35 cellular contexts compared by ENCODE assay signal in the genomic region with DNA sequence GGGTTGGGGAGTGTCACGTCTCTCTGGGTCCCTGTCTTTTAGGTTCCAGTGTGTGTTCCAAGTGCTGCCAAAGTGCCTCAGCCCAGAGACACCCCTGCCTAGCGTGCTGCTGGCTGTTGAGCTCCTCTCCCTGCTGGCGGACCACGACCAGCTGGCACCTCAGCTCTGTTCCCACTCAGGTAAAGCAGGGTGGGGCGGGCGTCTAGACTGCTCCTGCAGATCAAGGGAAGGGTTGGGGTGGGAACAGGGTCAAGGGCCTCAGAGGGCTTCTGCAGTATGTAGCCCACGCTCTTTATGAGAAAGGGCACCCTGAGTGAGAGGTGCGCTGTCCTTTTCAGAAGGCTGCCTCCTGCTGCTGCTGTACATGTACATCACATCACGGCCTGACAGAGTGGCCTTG. TPM values are rescaled to one million over a fixed set of nuclear protein-coding genes. Genes with fewer than 3 reads are reported as not detected.
DNase-seq lines count a peak whose midpoint lies in the region; ATAC-seq, FAIRE-seq and TF ChIP-seq lines count a peak whose summit lies in the region.
"Had no signal": no experiment of that assay in that cellular context is flagged by ENCODE, and none has a peak within 500 bp of the region (broad histone marks: within the 10 kb centered on the region; RNA-seq: fewer than 3 reads in every experiment).

No MANE protein-coding gene starts in this region.

- no peak overlapping the region for H3K4ac ChIP-seq in H1 (replicated peaks; ENCODE audit: insufficient read length, low read depth, low read length)

- H3K4me1 ChIP-seq in H1 (replicated peaks in 1 of 4; ENCODE audit: control insufficient read depth in 3 of 4, insufficient read depth in 4 of 4, low read length in 3 of 4) (peaks cover 0 to 21% (median 13%) of the 10 kb centered on the region in 4 experiments; a peak in 5 of 7 replicates), tibial nerve (peaks cover 0 to 34% (median 29%) of the 10 kb centered on the region in 4 donors)

- peak overlapping the region; percentile 47 for H3K27ac Mint-ChIP-seq in CD4-positive, alpha-beta T cell
- peak overlapping the region; percentile 52 for H3K27ac Mint-ChIP-seq in osteocyte (ENCODE audit: unreplicated experiment)
- H3K27ac Mint-ChIP-seq: activated B cell treated with CpG ODN at 0.5 μM for 24 hours, memory B cell, nephron progenitor cell had no signal

- TF ChIP-seq RAD21 in H1 (IDR thresholded peaks at IDR 0.05 in 1 of 2, conservative IDR thresholded peaks at IDR 0.05 in 1 of 2; ENCODE audit: low read depth in 2 of 2, low read length in 2 of 2), result no peak

- H3K36me3 ChIP-seq in H1 (ENCODE audit: control insufficient read depth in 2 of 4, insufficient read depth in 4 of 4, low read length in 3 of 4) (peaks cover 17 to 45% (median 35%) of the 10 kb centered on the region in 4 experiments), tibial nerve (peaks cover 8 to 74% (median 14%) of the 10 kb centered on the region in 3 donors)

- ATAC-seq in CD4-positive, alpha-beta T cell (ENCODE audit: poor library complexity), result no peak
- ATAC-seq: activated CD8-positive, alpha-beta memory T cell treated with anti-CD3 and anti-CD28 coated beads, Interleukin-2, amount 10 ng/mL, durations not matched to agents 7 days and 5 days; activated T-cell treated with anti-CD3 and anti-CD28 coated beads, Interleukin-2, amount 50 U/mL, for 4 hours; HCT116; left cardiac atrium; pancreas had no signal

- no peaks in the 10 kb centered on the region for H3K9me3 ChIP-seq in CD4-positive, alpha-beta T cell (ENCODE audit: control insufficient read depth, low read length)
- H3K9me3 ChIP-seq in H1 (ENCODE audit: insufficient read depth in 2 of 2, low read depth in 1 of 2, low read length in 1 of 2) (no peaks in the 10 kb centered on the region), tibial nerve (no peaks in the 10 kb centered on the region)
- H3K9me3 ChIP-seq: BLaER1 treated with 17β-estradiol and CSF1 and Interleukin-3, amounts not matched to agents 10 nM and 100 nM; pancreas; Peyer's patch; testis; vagina had no signal

- no peaks in the 10 kb centered on the region; the same call in 1 of the 2 replicates for H3K79me1 ChIP-seq in H1 (ENCODE audit: low read depth, low read length)

- CTCF ChIA-PET in CD4-positive, alpha-beta T cell (lab: Charles Lee), result no interaction called here
- CTCF ChIA-PET in H1 (lab: Charles Lee; ENCODE audit: partially characterized antibody), result interaction anchor here (0.9 to 21.5 kb wide), 15 partner anchors 9 to 96 kb away, joined by 3 to 251 read pairs (median 6); partner anchors contain the start of genes ATRIP, PFKFB4 and SHISA5

- H3K4me2 ChIP-seq in H1 (ENCODE audit: insufficient read depth in 1 of 2, low read depth in 2 of 2, low read length in 2 of 2), result no peak overlapping the region
- H3K4me2 ChIP-seq: BLaER1 treated with 17β-estradiol and CSF1 and Interleukin-3, amounts not matched to agents 10 nM and 100 nM had no signal

- H2BK20ac ChIP-seq in H1 (ENCODE audit: low read length), result no peak overlapping the region

- TF ChIP-seq CTCF in 22Rv1 (IDR thresholded peaks at IDR 0.05) (no peak), H1 (IDR thresholded peaks at IDR 0.05; ENCODE audit: control extremely low read depth in 1 of 3, insufficient read depth in 1 of 3, low read depth in 1 of 3, low read length in 3 of 3) (no peak), osteocyte (IDR thresholded peaks at IDR 0.05) (no peak), tibial nerve (IDR thresholded peaks at IDR 0.05) (no peak)
- no peak for TF ChIP-seq CTCF in CD4-positive, alpha-beta T cell (IDR thresholded peaks at IDR 0.05)

- H3K18ac ChIP-seq in H1 (ENCODE audit: extremely low read depth, low read length), result no peak overlapping the region

- H3K23ac ChIP-seq in H1 (ENCODE audit: insufficient read length), result no peak overlapping the region

- H2BK12ac ChIP-seq in H1 (ENCODE audit: low read depth, low read length), result 0 out of 2 replicates have a peak overlapping the region, but pooled peaks have one; percentile 0

- H3K4me3 ChIP-seq in H1 (ENCODE audit: extremely low read depth in 1 of 4, insufficient read depth in 2 of 4, low read depth in 3 of 4, low read length in 4 of 4) (no peak overlapping the region), tibial nerve (no peak overlapping the region)
- H3K4me3 ChIP-seq: BLaER1 treated with 17β-estradiol and CSF1 and Interleukin-3, amounts not matched to agents 10 nM and 100 nM; dorsolateral prefrontal cortex; pancreas; Peyer's patch; testis; vagina had no signal

- no peak overlapping the region for H3K14ac ChIP-seq in H1 (ENCODE audit: insufficient read length)

- 84% methylated on average over 9 of the region's 9 CpGs; no CpG with 5 or more reads in 1 of the 2 experiments for WGBS in H1 (ENCODE audit: extremely low coverage in 1 of 2, insufficient coverage in 1 of 2, insufficient read length in 1 of 2, insufficient replicate concordance in 2 of 2, low coverage in 1 of 2, low lambda C conversion rate in 2 of 2, missing lambda C conversion rate in 1 of 2), 2 experiments
- 73 to 85% methylated on average over 9 of the region's 9 CpGs for WGBS in tibial nerve, 2 donors

- H3K27ac ChIP-seq in 22Rv1 (peak overlapping the region; percentile 99), H1 (ENCODE audit: low read depth, low read length) (no peak overlapping the region; the same call in 1 of the 2 replicates), tibial nerve (peak overlapping the region in 2 of 4 donors; percentile 98)
- no peak overlapping the region for H3K27ac ChIP-seq in CD4-positive, alpha-beta T cell (ENCODE audit: low read depth, low read length)
- H3K27ac ChIP-seq: pancreas, Peyer's patch, testis, vagina had no signal

- H3K27me3 ChIP-seq in CD4-positive, alpha-beta T cell (ENCODE audit: control insufficient read depth, insufficient read depth, low read length), result no peaks in the 10 kb centered on the region
- H3K27me3 ChIP-seq in H1 (replicated peaks in 1 of 4; ENCODE audit: control insufficient read depth in 3 of 4, extremely low read depth in 1 of 4, insufficient read depth in 3 of 4, low read length in 3 of 4) (no peaks in the 10 kb centered on the region), tibial nerve (no peaks in the 10 kb centered on the region)
- H3K27me3 ChIP-seq: BLaER1 treated with 17β-estradiol and CSF1 and Interleukin-3, amounts not matched to agents 10 nM and 100 nM; dorsolateral prefrontal cortex; pancreas; Peyer's patch; testis; vagina had no signal

- no peak overlapping the region for H2BK15ac ChIP-seq in H1 (ENCODE audit: low read length)

- TF ChIP-seq EP300 in H1 (IDR thresholded peaks at IDR 0.05; ENCODE audit: borderline replicate concordance in 1 of 2, low read depth in 2 of 2, low read length in 2 of 2) (no peak), tibial nerve (IDR thresholded peaks at IDR 0.05) (no peak)

- no peak overlapping the region for H3K56ac ChIP-seq in H1 (replicated peaks; ENCODE audit: insufficient read length, low read depth, low read length)

- H4K5ac ChIP-seq in H1 (ENCODE audit: insufficient read length, low read depth, low read length), result no peak overlapping the region

- intact Hi-C loops in CD4-positive, alpha-beta T cell (cut with DNase I, micrococcal nuclease), result loop anchor here in 1 of 2 experiments (2.0 to 10.0 kb wide), 2 partner anchors 17 to 191 kb away; partner anchors contain the start of gene ATRIP

- no peak overlapping the region for H2BK120ac ChIP-seq in H1 (replicated peaks; ENCODE audit: low read depth, low read length)

- no peaks in the 10 kb centered on the region for H3K23me2 ChIP-seq in H1 (ENCODE audit: low read depth, low read length)

- FAIRE-seq in H1 (lab: Jason Lieb, UNC), result no peak
- FAIRE-seq: frontal cortex, pancreas, small intestine had no signal

- H3K9ac ChIP-seq in H1 (replicated peaks in 1 of 4; ENCODE audit: extremely low read depth in 1 of 4, low read depth in 3 of 4, low read length in 3 of 4), result no peak overlapping the region

- POLR2A ChIA-PET in CD4-positive, alpha-beta T cell (lab: Charles Lee), result interaction anchor here (1.1 to 1.4 kb wide), 5 partner anchors 8 to 60 kb away, joined by 3 to 6 read pairs (median 4); partner anchors contain the start of genes ATRIP, CCDC51 and TMA7
- POLR2A ChIA-PET in H1 (lab: Charles Lee; ENCODE audit: partially characterized antibody), result interaction anchor here (0.9 to 8.1 kb wide), 17 partner anchors 12 to 133 kb away, joined by 3 to 83 read pairs (median 5); partner anchors contain the start of genes ATRIP, CCDC51 and TMA7

- peak overlapping the region; percentile 38 for H3K4me3 Mint-ChIP-seq in CD4-positive, alpha-beta T cell
- no peak overlapping the region for H3K4me3 Mint-ChIP-seq in osteocyte (ENCODE audit: unreplicated experiment)
- H3K4me3 Mint-ChIP-seq: activated B cell treated with CpG ODN at 0.5 μM for 24 hours; activated CD4-positive, alpha-beta T cell treated with anti-CD3 and anti-CD28 coated beads, Interleukin-2, amount 10 ng/mL, durations not matched to agents 7 days and 5 days; activated CD8-positive, alpha-beta memory T cell treated with anti-CD3 and anti-CD28 coated beads, Interleukin-2, amount 10 ng/mL, durations not matched to agents 7 days and 5 days; activated T-cell treated with anti-CD3 and anti-CD28 coated beads, Interleukin-2, amount 50 U/mL, for 4 hours; brain; memory B cell; nephron progenitor cell had no signal

- H4K20me1 ChIP-seq in H1 (replicated peaks in 1 of 2; ENCODE audit: control insufficient read depth in 1 of 2, insufficient read depth in 2 of 2, low read length in 2 of 2), result peaks cover 3 to 7% of the 10 kb centered on the region in 2 experiments

- H3K4me1 Mint-ChIP-seq in CD4-positive, alpha-beta T cell (ENCODE audit: low read depth), result peaks cover 40% of the 10 kb centered on the region
- H3K4me1 Mint-ChIP-seq in osteocyte (ENCODE audit: unreplicated experiment), result peaks cover 26% of the 10 kb centered on the region

- H4K8ac ChIP-seq in H1 (ENCODE audit: extremely low read depth, insufficient read depth, low read length), result no peak overlapping the region

- peaks cover 0 to 3% of the 10 kb centered on the region in 2 experiments; a peak in 1 of 4 replicates for H3K79me2 ChIP-seq in H1 (ENCODE audit: control insufficient read depth in 1 of 2, insufficient read depth in 2 of 2, low read length in 2 of 2)

- H3K9me3 Mint-ChIP-seq in CD4-positive, alpha-beta T cell, result no peaks in the 10 kb centered on the region
- no peaks in the 10 kb centered on the region for H3K9me3 Mint-ChIP-seq in osteocyte (ENCODE audit: unreplicated experiment)
- H3K9me3 Mint-ChIP-seq: activated B cell treated with CpG ODN at 0.5 μM for 24 hours; activated CD4-positive, alpha-beta T cell treated with anti-CD3 and anti-CD28 coated beads, Interleukin-2, amount 10 ng/mL, durations not matched to agents 7 days and 5 days; activated T-cell treated with anti-CD3 and anti-CD28 coated beads, Interleukin-2, amount 50 U/mL, for 4 hours; brain; memory B cell; nephron progenitor cell had no signal

- no peak overlapping the region for H2AFZ ChIP-seq in H1 (ENCODE audit: low read length)

- no peak overlapping the region; the same call in 1 of the 2 replicates for H2BK5ac ChIP-seq in H1 (ENCODE audit: low read depth, low read length)

- peaks cover 51% of the 10 kb centered on the region for H3K36me3 Mint-ChIP-seq in CD4-positive, alpha-beta T cell (ENCODE audit: low read depth)
- H3K36me3 Mint-ChIP-seq in osteocyte (ENCODE audit: unreplicated experiment), result peaks cover 15% of the 10 kb centered on the region

- no peaks in the 10 kb centered on the region for H3K27me3 Mint-ChIP-seq in CD4-positive, alpha-beta T cell
- no peaks in the 10 kb centered on the region for H3K27me3 Mint-ChIP-seq in osteocyte (ENCODE audit: unreplicated experiment)
- H3K27me3 Mint-ChIP-seq: activated B cell treated with CpG ODN at 0.5 μM for 24 hours; activated CD4-positive, alpha-beta T cell treated with anti-CD3 and anti-CD28 coated beads, Interleukin-2, amount 10 ng/mL, durations not matched to agents 7 days and 5 days; activated CD8-positive, alpha-beta memory T cell treated with anti-CD3 and anti-CD28 coated beads, Interleukin-2, amount 10 ng/mL, durations not matched to agents 7 days and 5 days; brain; memory B cell had no signal

- DNase-seq in CD4-positive, alpha-beta T cell, result no peak
- no peak for DNase-seq in H1 (ENCODE audit: low read depth in 1 of 2, low spot score in 2 of 2)
- no peak for DNase-seq in osteocyte (ENCODE audit: extremely low spot score, unreplicated experiment)
- no peak for DNase-seq in cortex of kidney (lab: John Stamatoyannopoulos, UW)
- DNase-seq in AML-193 (lab: John Stamatoyannopoulos, UW), result no peak
- no peak for DNase-seq in tibial nerve (ENCODE audit: low spot score in 2 of 2)
- DNase-seq: activated B cell treated with CpG ODN at 0.5 μM for 24 hours; activated CD4-positive, alpha-beta T cell treated with anti-CD3 and anti-CD28 coated beads, Interleukin-2, amount 10 ng/mL, durations not matched to agents 7 days and 5 days; activated CD8-positive, alpha-beta memory T cell treated with anti-CD3 and anti-CD28 coated beads, Interleukin-2, amount 10 ng/mL, durations not matched to agents 7 days and 5 days; activated naive CD4-positive, alpha-beta T cell; activated T-cell treated with anti-CD3 and anti-CD28 coated beads, Interleukin-2, amount 50 U/mL, for 4 hours; Calu3; cerebellar nuclear complex; DMS79 treated with DMSO at 0.1 percent for 48 hours; dorsolateral prefrontal cortex; GDM1; left cardiac atrium; NCI-H146; NCI-H2107; NCI-H446; NCI-H748 treated with DMSO at 0.1 percent for 48 hours; nephron progenitor cell; pancreas; Peyer's patch; SIG-M5; small intestine; stimulated activated naive CD4-positive, alpha-beta T cell treated with Interleukin-2 at 50 U/mL for 16 hours; testis had no signal

- TF ChIP-seq POLR2A in H1 (IDR thresholded peaks at IDR 0.05; ENCODE audit: control extremely low read depth in 1 of 2, low read depth in 2 of 2, low read length in 2 of 2) (no peak), tibial nerve (IDR thresholded peaks at IDR 0.05) (no peak)

- H2AK5ac ChIP-seq in H1 (ENCODE audit: low read depth, low read length), result no peak overlapping the region

- H4K91ac ChIP-seq in H1 (replicated peaks; ENCODE audit: insufficient read length, low read length), result no peak overlapping the region

RNA-seq across cellular contexts. Expression of gene ATRIP, which starts 17.2 kb away (rescaled TPM):
- 10 to 100 TPM in 1 of 2 experiments, 1 to 10 TPM in 1; 8.8 to 10.3 TPM for total RNA-seq in CD4-positive, alpha-beta T cell
- total RNA-seq in H1 (2021; fragmentation: NEBNext Ultra II Directional; extraction: Animal tissue kit (Norgen Biotek cat#: 25700)), result 16.7 and 20.2 TPM in 2 replicates
- 16.6 and 18.5 TPM in 2 replicates for polyA plus RNA-seq in H1 (2011; rRNA removed)
- 15.0 TPM for polyA plus RNA-seq in H1 (2011; cell fraction: cytosol; rRNA removed)
- 36.5 TPM for polyA plus RNA-seq in H1 (2011; cell fraction: nucleus; rRNA removed)
- polyA plus RNA-seq in H1 (2012, experiment 1 of 2), result 12.7 to 14.1 TPM (median 13.8 TPM) in 4 replicates
- polyA plus RNA-seq in H1 (2012, experiment 2 of 2), result 11.0 TPM
- polyA plus RNA-seq in H1 (2013, experiment 1 of 2), result 14.8 TPM
- 12.6 TPM for polyA plus RNA-seq in H1 (2013, experiment 2 of 2)
- 28.6 and 29.3 TPM in 2 replicates for polyA minus RNA-seq in H1 (2011; rRNA and poly(A)+ RNA removed)
- 10.1 TPM for polyA minus RNA-seq in H1 (2011; cell fraction: cytosol; rRNA and poly(A)+ RNA removed)
- polyA minus RNA-seq in H1 (2011; cell fraction: nucleus; rRNA and poly(A)+ RNA removed), result 25.2 TPM
- total RNA-seq in osteocyte (8.5 and 9.3 TPM in 2 replicates), tibial nerve (10 to 100 TPM in 2 of 4 donors, 1 to 10 TPM in 2; 7.5 to 10.5 (median 9.3) TPM)

RNA-seq across cellular contexts. Expression of gene TMA7, which starts 23.6 kb away (rescaled TPM):
- 100 to 1,000 TPM; 289 to 297 TPM for total RNA-seq in CD4-positive, alpha-beta T cell
- total RNA-seq in H1 (2021; fragmentation: NEBNext Ultra II Directional; extraction: Animal tissue kit (Norgen Biotek cat#: 25700)), result 305 and 322 TPM in 2 replicates
- 83.3 and 138 TPM in 2 replicates for polyA plus RNA-seq in H1 (2011; rRNA removed)
- polyA plus RNA-seq in H1 (2011; cell fraction: cytosol; rRNA removed), result 282 TPM
- polyA plus RNA-seq in H1 (2011; cell fraction: nucleus; rRNA removed), result 36.5 TPM
- 470 to 570 TPM (median 490 TPM) in 4 replicates for polyA plus RNA-seq in H1 (2012, experiment 1 of 2)
- polyA plus RNA-seq in H1 (2012, experiment 2 of 2), result 141 TPM
- polyA plus RNA-seq in H1 (2013, experiment 1 of 2), result 965 TPM
- polyA plus RNA-seq in H1 (2013, experiment 2 of 2), result 959 TPM
- polyA minus RNA-seq in H1 (2011; rRNA and poly(A)+ RNA removed), result 8.2 and 9.6 TPM in 2 replicates
- polyA minus RNA-seq in H1 (2011; cell fraction: cytosol; rRNA and poly(A)+ RNA removed), result 42.3 TPM
- polyA minus RNA-seq in H1 (2011; cell fraction: nucleus; rRNA and poly(A)+ RNA removed), result 34.3 TPM
- 186 and 198 TPM in 2 replicates for total RNA-seq in osteocyte
- 100 to 1,000 TPM; 212 to 380 (median 291) TPM for total RNA-seq in tibial nerve

RNA-seq across cellular contexts. Expression of gene CCDC51, which starts 23.8 kb away (rescaled TPM):
- total RNA-seq in CD4-positive, alpha-beta T cell, result 1 to 10 TPM; 5.5 to 5.8 TPM
- 20.3 and 21.3 TPM in 2 replicates for total RNA-seq in H1 (2021; fragmentation: NEBNext Ultra II Directional; extraction: Animal tissue kit (Norgen Biotek cat#: 25700))
- polyA plus RNA-seq in H1 (2011; rRNA removed), result 19.7 and 21.4 TPM in 2 replicates
- polyA plus RNA-seq in H1 (2011; cell fraction: cytosol; rRNA removed), result 26.3 TPM
- polyA plus RNA-seq in H1 (2011; cell fraction: nucleus; rRNA removed), result 18.4 TPM
- polyA plus RNA-seq in H1 (2012, experiment 1 of 2), result 24.1 to 30.2 TPM (median 28.9 TPM) in 4 replicates
- polyA plus RNA-seq in H1 (2012, experiment 2 of 2), result 17.1 TPM
- 16.7 TPM for polyA plus RNA-seq in H1 (2013, experiment 1 of 2)
- 16.9 TPM for polyA plus RNA-seq in H1 (2013, experiment 2 of 2)
- 17.1 and 17.4 TPM in 2 replicates for polyA minus RNA-seq in H1 (2011; rRNA and poly(A)+ RNA removed)
- polyA minus RNA-seq in H1 (2011; cell fraction: cytosol; rRNA and poly(A)+ RNA removed), result 7.3 TPM
- polyA minus RNA-seq in H1 (2011; cell fraction: nucleus; rRNA and poly(A)+ RNA removed), result 7.7 TPM
- total RNA-seq in osteocyte (11.3 and 11.9 TPM in 2 replicates), tibial nerve (10 to 100 TPM; 23.4 to 33.3 (median 29.2) TPM)

RNA-seq across cellular contexts. Expression of gene PLXNB1, which starts 33.8 kb away (rescaled TPM):
- total RNA-seq in CD4-positive, alpha-beta T cell, result 1 to 10 TPM; 1.1 to 2.0 TPM
- total RNA-seq in H1 (2021; fragmentation: NEBNext Ultra II Directional; extraction: Animal tissue kit (Norgen Biotek cat#: 25700)), result 114 and 115 TPM in 2 replicates
- 109 and 149 TPM in 2 replicates for polyA plus RNA-seq in H1 (2011; rRNA removed)
- polyA plus RNA-seq in H1 (2011; cell fraction: cytosol; rRNA removed), result 117 TPM
- polyA plus RNA-seq in H1 (2011; cell fraction: nucleus; rRNA removed), result 1,123 TPM
- 136 to 155 TPM (median 141 TPM) in 4 replicates for polyA plus RNA-seq in H1 (2012, experiment 1 of 2)
- 102 TPM for polyA plus RNA-seq in H1 (2012, experiment 2 of 2)
- polyA plus RNA-seq in H1 (2013, experiment 1 of 2), result 102 TPM
- polyA plus RNA-seq in H1 (2013, experiment 2 of 2), result 83.3 TPM
- polyA minus RNA-seq in H1 (2011; rRNA and poly(A)+ RNA removed), result 82.5 and 154 TPM in 2 replicates
- 100 TPM for polyA minus RNA-seq in H1 (2011; cell fraction: cytosol; rRNA and poly(A)+ RNA removed)
- polyA minus RNA-seq in H1 (2011; cell fraction: nucleus; rRNA and poly(A)+ RNA removed), result 265 TPM
- total RNA-seq in osteocyte, result 76.7 and 88.2 TPM in 2 replicates
- total RNA-seq in tibial nerve, result 100 to 1,000 TPM; 216 to 379 (median 339) TPM

RNA-seq across cellular contexts. Expression of gene SHISA5, which starts 40.3 kb away (rescaled TPM):
- total RNA-seq in CD4-positive, alpha-beta T cell, result 100 to 1,000 TPM; 102 to 109 TPM
- 191 and 196 TPM in 2 replicates for total RNA-seq in H1 (2021; fragmentation: NEBNext Ultra II Directional; extraction: Animal tissue kit (Norgen Biotek cat#: 25700))
- polyA plus RNA-seq in H1 (2011; rRNA removed), result 315 and 422 TPM in 2 replicates
- 247 TPM for polyA plus RNA-seq in H1 (2011; cell fraction: cytosol; rRNA removed)
- polyA plus RNA-seq in H1 (2011; cell fraction: nucleus; rRNA removed), result 217 TPM
- 171 to 240 TPM (median 225 TPM) in 4 replicates for polyA plus RNA-seq in H1 (2012, experiment 1 of 2)
- polyA plus RNA-seq in H1 (2012, experiment 2 of 2), result 223 TPM
- 278 TPM for polyA plus RNA-seq in H1 (2013, experiment 1 of 2)
- polyA plus RNA-seq in H1 (2013, experiment 2 of 2), result 358 TPM
- 107 and 149 TPM in 2 replicates for polyA minus RNA-seq in H1 (2011; rRNA and poly(A)+ RNA removed)
- 143 TPM for polyA minus RNA-seq in H1 (2011; cell fraction: cytosol; rRNA and poly(A)+ RNA removed)
- 52.6 TPM for polyA minus RNA-seq in H1 (2011; cell fraction: nucleus; rRNA and poly(A)+ RNA removed)
- total RNA-seq in osteocyte, result 203 and 211 TPM in 2 replicates
- 100 to 1,000 TPM in 2 of 4 donors, 10 to 100 TPM in 2; 78.4 to 145 (median 93.9) TPM for total RNA-seq in tibial nerve
